Comparison of ENCODE assay signal across 8 cellular contexts in the genomic region with DNA sequence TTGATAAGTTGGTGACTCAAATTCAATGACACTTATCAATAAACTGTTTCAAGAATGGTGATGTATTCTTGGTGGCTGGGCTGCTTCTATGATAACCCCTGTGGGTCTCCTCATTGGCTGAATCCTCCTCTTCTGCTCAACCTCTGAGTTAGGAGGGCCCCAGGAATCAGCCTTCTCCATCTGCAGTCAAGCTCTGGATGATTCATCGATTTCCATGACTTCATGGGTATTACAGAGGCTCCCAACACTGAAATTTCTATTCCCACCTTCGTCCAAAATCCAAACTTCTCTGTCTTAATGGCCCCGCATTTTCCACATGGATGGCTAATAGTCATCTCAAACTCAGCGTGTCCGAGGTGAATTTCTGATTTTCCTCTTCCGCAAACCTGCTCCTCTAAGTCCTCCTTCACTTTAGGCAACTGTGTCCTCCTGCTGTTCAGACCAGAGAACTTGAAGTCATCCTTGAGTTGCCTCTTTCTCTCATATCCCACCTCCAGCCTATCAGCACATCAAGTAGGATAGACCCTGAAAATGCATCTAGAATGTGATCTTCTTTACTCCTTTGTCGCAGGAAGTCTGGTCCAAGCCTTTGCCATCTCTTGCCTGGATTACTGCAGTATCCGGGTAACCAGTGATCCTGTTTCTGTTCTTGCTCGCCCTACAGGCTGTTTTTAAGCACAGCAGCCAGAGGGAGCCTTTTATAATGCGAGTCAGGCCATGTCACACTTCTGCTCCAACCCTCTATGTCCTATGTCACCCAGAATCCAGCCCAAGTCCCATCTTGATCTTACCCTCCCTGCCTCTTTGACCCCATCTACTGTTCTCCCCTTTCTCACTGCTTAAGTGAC. TPM values are rescaled to one million over a fixed set of nuclear protein-coding genes. Genes with fewer than 3 reads are reported as not detected.
DNase-seq lines count a peak whose midpoint lies in the region; ATAC-seq and TF ChIP-seq lines count a peak whose summit lies in the region.

No MANE protein-coding gene starts in this region.

- H3K36me3 ChIP-seq in CD8-positive, alpha-beta T cell (ENCODE audit: insufficient read depth, low read length) = no peaks in the 10 kb centered on the region
- no peaks in the 10 kb centered on the region for H3K36me3 ChIP-seq in uterus

- POLR2A ChIA-PET in CD8-positive, alpha-beta T cell (lab: Charles Lee) = interaction anchor here (0.8 to 20.4 kb wide), 3 partner anchors 35 to 41 kb away, joined by 3 to 700 read pairs (median 7); a partner anchor contains a TSS

- no peak overlapping the region for H3K27ac Mint-ChIP-seq in CD8-positive, alpha-beta T cell
- no peak overlapping the region for H3K27ac Mint-ChIP-seq in brain
- no peak overlapping the region for H3K27ac Mint-ChIP-seq in progenitor cell of endocrine pancreas

- TF ChIP-seq CTCF in CD8-positive, alpha-beta T cell (IDR thresholded peaks at IDR 0.05) = peak; percentile 31
- peak; percentile 75 for TF ChIP-seq CTCF in NB4 (IDR thresholded peaks at IDR 0.05; ENCODE audit: low read depth, low read length)
- peak; percentile 37 to 44 for TF ChIP-seq CTCF in brain (conservative IDR thresholded peaks at IDR 0.05)
- TF ChIP-seq CTCF in progenitor cell of endocrine pancreas (IDR thresholded peaks at IDR 0.05; ENCODE audit: unreplicated experiment) = peak; percentile 54
- TF ChIP-seq CTCF in uterus (IDR thresholded peaks at IDR 0.05) = no peak

- peak in 1 of 7 experiments; percentile 30 for DNase-seq in CD8-positive, alpha-beta T cell
- DNase-seq in NB4 (ENCODE audit: low read depth) (peak; percentile 42), progenitor cell of endocrine pancreas (ENCODE audit: low spot score, unreplicated experiment) (no peak), T-helper 9 cell (no peak), uterus (no peak), hypothalamus (lab: John Stamatoyannopoulos, UW) (no peak)

- CTCF ChIA-PET in CD8-positive, alpha-beta T cell (lab: Charles Lee) = no interaction called here

- H3K9me3 ChIP-seq in CD8-positive, alpha-beta T cell (ENCODE audit: low read length) = no peaks in the 10 kb centered on the region
- no peaks in the 10 kb centered on the region for H3K9me3 ChIP-seq in uterus

- no peak for TF ChIP-seq POLR2A in NB4 (IDR thresholded peaks at IDR 0.05; ENCODE audit: extremely low read depth, insufficient read length)
- TF ChIP-seq POLR2A in uterus (IDR thresholded peaks at IDR 0.05) = no peak

- H3K4me1 ChIP-seq in CD8-positive, alpha-beta T cell (ENCODE audit: insufficient read depth, low read length) = peaks cover 69% of the 10 kb centered on the region
- H3K4me1 ChIP-seq in uterus = no peaks in the 10 kb centered on the region

- no peak overlapping the region for H3K4me3 ChIP-seq in CD8-positive, alpha-beta T cell (ENCODE audit: low read depth, low read length)
- no peak overlapping the region for H3K4me3 ChIP-seq in NB4 (ENCODE audit: low read depth, low read length)
- no peak overlapping the region for H3K4me3 ChIP-seq in uterus

- H3K4me3 Mint-ChIP-seq in CD8-positive, alpha-beta T cell = no peak overlapping the region
- H3K4me3 Mint-ChIP-seq in brain (no peak overlapping the region), progenitor cell of endocrine pancreas (ENCODE audit: low read depth) (no peak overlapping the region)

- peaks cover 2% of the 10 kb centered on the region for H3K9me3 Mint-ChIP-seq in CD8-positive, alpha-beta T cell
- H3K9me3 Mint-ChIP-seq in brain (no peaks in the 10 kb centered on the region), progenitor cell of endocrine pancreas (ENCODE audit: low read depth) (no peaks in the 10 kb centered on the region)

- no peak overlapping the region for H3K27ac ChIP-seq in CD8-positive, alpha-beta T cell (ENCODE audit: low read depth, low read length)
- H3K27ac ChIP-seq in uterus = no peak overlapping the region

- peaks cover 53% of the 10 kb centered on the region for H3K4me1 Mint-ChIP-seq in CD8-positive, alpha-beta T cell (ENCODE audit: low read depth)
- H3K4me1 Mint-ChIP-seq in brain (no peaks in the 10 kb centered on the region), progenitor cell of endocrine pancreas (ENCODE audit: low read depth) (peaks cover 1% of the 10 kb centered on the region)

- no peaks in the 10 kb centered on the region for H3K27me3 ChIP-seq in CD8-positive, alpha-beta T cell (ENCODE audit: insufficient read depth, low read length)
- no peaks in the 10 kb centered on the region for H3K27me3 ChIP-seq in uterus

- ATAC-seq in CD8-positive, alpha-beta T cell = no peak
- ATAC-seq in GM18511 (IDR thresholded peaks at IDR 0.05; ENCODE audit: unreplicated experiment) = peak; percentile 77

- intact Hi-C loops in CD8-positive, alpha-beta T cell (cut with DNase I, micrococcal nuclease) = loop anchor here in 1 of 2 experiments (5.0 kb wide), 1 partner anchor 38 kb away; no protein-coding TSS in a partner anchor
- intact Hi-C loops in uterus (cut with DNase I; ENCODE audit: low total_unique reads) = no loop called here

- H3K36me3 Mint-ChIP-seq in CD8-positive, alpha-beta T cell = no peaks in the 10 kb centered on the region
- no peaks in the 10 kb centered on the region for H3K36me3 Mint-ChIP-seq in brain
- no peaks in the 10 kb centered on the region for H3K36me3 Mint-ChIP-seq in progenitor cell of endocrine pancreas (ENCODE audit: insufficient read depth)

- no peaks in the 10 kb centered on the region for H3K27me3 Mint-ChIP-seq in CD8-positive, alpha-beta T cell (ENCODE audit: low read depth)
- H3K27me3 Mint-ChIP-seq in brain = no peaks in the 10 kb centered on the region
- H3K27me3 Mint-ChIP-seq in progenitor cell of endocrine pancreas = no peaks in the 10 kb centered on the region

RNA-seq across cellular contexts. Expression of a gene that starts 41.4 kb away (rescaled TPM):
- total RNA-seq in CD8-positive, alpha-beta T cell = 100 to 1,000 TPM; 287 to 310 TPM
- 0.34 TPM for polyA plus RNA-seq in brain (ENCODE audit: insufficient read depth, low read depth, low replicate concordance)
- total RNA-seq in progenitor cell of endocrine pancreas (not detected in 2 replicates), uterus (1 to 10 TPM; 1.3 to 5.4 (median 3.8) TPM)

Comparison
In these comparisons a context has a peak if more than half of its experiments do, and no peak if none do; other contexts are left out.
1. CTCF ChIP-seq: peak in CD8-positive, alpha-beta T cell (single experiment), NB4 (single experiment), brain (2 of 2) and progenitor cell of endocrine pancreas (single experiment); none in uterus (0 of 4).
2. RNA of a gene that starts 41.4 kb away (total RNA-seq): 287 to 310 TPM in CD8-positive, alpha-beta T cell; 1.3 to 5.4 TPM in uterus and not detected in progenitor cell of endocrine pancreas; every median in the first group is over 10 times any median in the second.